ENCODE assay signal across 1 cellular context in the genomic region with DNA sequence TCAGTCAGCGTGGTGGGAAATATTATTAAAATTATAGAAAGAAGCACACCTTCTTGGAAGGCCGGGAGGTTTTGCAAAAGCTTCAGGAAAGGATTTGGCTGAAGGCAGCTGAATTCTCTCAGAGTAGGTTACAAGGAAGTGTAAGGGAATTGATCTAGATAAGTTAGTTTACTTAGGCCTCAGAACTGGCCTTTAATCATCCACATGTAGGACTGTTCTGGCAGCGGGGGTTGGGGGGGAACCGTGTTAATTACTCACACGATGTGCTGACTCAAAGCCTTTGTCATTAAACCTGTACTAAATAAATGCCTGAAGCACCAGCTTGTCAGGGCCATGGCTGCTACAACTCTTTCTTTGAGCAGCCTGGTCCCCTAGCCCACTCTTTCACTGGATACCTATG.
TF ChIP-seq lines count a peak whose summit lies in the region.

No MANE protein-coding gene starts in this region.

TF ChIP-seq in K562, 482 proteins besides CTCF, POLR2A, EP300 and RAD21:
- no peak for TF ChIP-seq BRCA1 (IDR thresholded peaks at IDR 0.05)
- no peak for TF ChIP-seq BRCA1 (CRISPR knock-in tag; IDR thresholded peaks at IDR 0.05)
- peak; percentile 46 for TF ChIP-seq MEIS2 (IDR thresholded peaks at IDR 0.05; ENCODE audit: partially characterized antibody)
TF ChIP-seq in K562: peak in this region for 1.
